ENCODE assay signal across 8 cellular contexts in the genomic region with DNA sequence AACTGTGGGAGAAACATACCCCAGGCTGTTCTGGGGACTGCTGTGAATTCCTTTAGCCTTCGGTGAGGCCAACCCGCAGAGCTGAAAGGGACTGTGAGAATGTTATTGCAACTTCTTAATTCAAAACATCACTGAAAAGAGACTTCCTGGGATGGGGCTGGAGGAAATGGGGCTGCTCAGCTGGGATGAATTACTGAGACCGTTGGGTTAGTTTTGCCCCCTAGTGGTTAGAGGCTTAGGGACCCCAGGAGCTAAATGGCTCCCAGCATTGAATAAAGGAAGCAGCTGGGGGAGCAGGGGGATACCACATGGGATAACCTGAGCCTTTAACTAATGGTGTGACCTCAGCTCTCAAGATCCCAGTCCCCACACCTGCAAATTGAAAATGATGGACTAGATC.
DNase-seq lines count a peak whose midpoint lies in the region; ATAC-seq, FAIRE-seq and TF ChIP-seq lines count a peak whose summit lies in the region.

No MANE protein-coding gene starts in this region.

- ATAC-seq in GM18498 (IDR thresholded peaks at IDR 0.05; ENCODE audit: unreplicated experiment): no peak
- ATAC-seq in esophagus mucosa: no peak
- no peak for ATAC-seq in HG03196 (IDR thresholded peaks at IDR 0.05; ENCODE audit: unreplicated experiment)

- no peak for TF ChIP-seq POLR2A in GM12892 (IDR thresholded peaks at IDR 0.05; ENCODE audit: low read depth, low read length)

- H3K36me3 ChIP-seq in H7 (replicated peaks; ENCODE audit: control insufficient read depth, insufficient read depth, low read length): no peaks in the 10 kb centered on the region

- FAIRE-seq in D721Med (lab: Jason Lieb, UNC): no peak
- FAIRE-seq in GM12892 (lab: Jason Lieb, UNC): no peak

- H3K27me3 ChIP-seq in H7 (ENCODE audit: control insufficient read depth, insufficient read depth, low read length): no peaks in the 10 kb centered on the region; the same call in 1 of the 2 replicates

- no peak for DNase-seq in D721Med (ENCODE audit: insufficient read length, low spot score)
- DNase-seq in H7: peak; percentile 65
- DNase-seq in RPMI8226: peak; percentile 25
- peak; percentile 62 for DNase-seq in iPS DF 4.7 (ENCODE audit: extremely low read depth, low spot score)
- DNase-seq in GM12892 (ENCODE audit: insufficient read length): no peak

- peak; percentile 59 for TF ChIP-seq CTCF in D721Med (IDR thresholded peaks at IDR 0.05; ENCODE audit: insufficient read depth, missing control alignments)

- no peak overlapping the region for H3K4me3 ChIP-seq in H7 (ENCODE audit: insufficient read depth, low read depth, low read length)

Comparison
In these comparisons a context has a peak if more than half of its experiments do, and no peak if none do; other contexts are left out.
1. DNase-seq: peak in H7 (single experiment), RPMI8226 (single experiment) and iPS DF 4.7 (single experiment); none in D721Med (single experiment) and GM12892 (single experiment).